In genomic region chr2:240586919-240587800, GRCh38 we compare ENCODE assay signal across 1 cellular context.
TF ChIP-seq lines count a peak whose summit lies in the region.

No MANE protein-coding gene starts in this region.

TF ChIP-seq in endothelial cell of umbilical vein, 7 proteins besides CTCF, POLR2A, EP300 and RAD21:
- no peak for TF ChIP-seq MAX (IDR thresholded peaks at IDR 0.05; ENCODE audit: insufficient read depth, insufficient read length)
- no peak for TF ChIP-seq MYC (IDR thresholded peaks at IDR 0.05; ENCODE audit: low read depth, low read length)
- no peak for TF ChIP-seq POLR2AphosphoS5 (IDR thresholded peaks at IDR 0.05; ENCODE audit: insufficient read depth, low read depth, low read length)
- no peak for TF ChIP-seq FOS (IDR thresholded peaks at IDR 0.05; ENCODE audit: borderline replicate concordance, insufficient read depth, low read length)
- TF ChIP-seq GATA2 (IDR thresholded peaks at IDR 0.05; ENCODE audit: insufficient read depth, insufficient read length, low read depth, low read length) = no peak
- TF ChIP-seq EZH2 (IDR thresholded peaks at IDR 0.05; ENCODE audit: borderline replicate concordance, low read depth, low read length, severe bottlenecking) = no peak
- TF ChIP-seq JUN (IDR thresholded peaks at IDR 0.05; ENCODE audit: borderline replicate concordance, insufficient read depth, insufficient read length, low read depth) = no peak
